ENCODE assay signal across 18 cellular contexts in the genomic region with DNA sequence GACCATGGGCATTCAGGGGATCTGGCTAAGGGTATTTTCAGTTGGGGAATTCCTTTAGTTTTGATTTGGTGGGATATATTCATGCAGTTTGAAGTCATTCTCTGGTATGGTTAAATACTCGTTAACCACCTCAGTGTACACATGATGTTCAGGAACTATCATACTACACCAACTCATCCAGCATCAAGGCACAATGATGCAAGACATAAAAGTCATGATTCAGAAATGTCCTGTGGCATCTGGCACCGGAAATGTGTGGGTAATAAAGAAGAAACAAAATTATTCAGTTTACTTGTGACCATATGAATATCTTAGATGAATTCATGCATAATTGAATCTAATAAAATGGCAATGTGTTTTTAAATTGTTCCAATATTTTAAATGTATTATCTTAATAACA.
A peak's percentile ranks its signal among the peaks of the same experiment; 100 is the strongest.
DNase-seq lines count a peak whose midpoint lies in the region; FAIRE-seq and TF ChIP-seq lines count a peak whose summit lies in the region.
"Had no signal": no experiment of that assay in that cellular context is flagged by ENCODE, and none has a peak within 500 bp of the region (broad histone marks: within the 10 kb centered on the region; RNA-seq: fewer than 3 reads in every experiment).

No MANE protein-coding gene starts in this region.

- no peak for TF ChIP-seq POLR2A in NB4 (IDR thresholded peaks at IDR 0.05; ENCODE audit: extremely low read depth, insufficient read length)

- no peak for FAIRE-seq in urothelium cell line (lab: Jason Lieb, UNC)

- no peaks in the 10 kb centered on the region for H3K9me3 ChIP-seq in Karpas-422 (ENCODE audit: low read length)
- H3K9me3 ChIP-seq: SJCRH30, suprapubic skin had no signal

- DNase-seq in ELR (ENCODE audit: low read depth), result peak; percentile 77
- DNase-seq in NB4 (ENCODE audit: low read depth), result peak; percentile 46
- peak; percentile 31 to 82 for DNase-seq in cardiac fibroblast (ENCODE audit: low read depth in 2 of 2)
- DNase-seq in urothelium cell line (ENCODE audit: low spot score), result peak; percentile 29
- DNase-seq in Karpas-422, result no peak
- DNase-seq in NCI-H1417 treated with DMSO at 0.1 percent for 48 hours (lab: John Stamatoyannopoulos, UW), result no peak
- DNase-seq in NCI-H2107 treated with DMSO at 0.1 percent for 48 hours (lab: John Stamatoyannopoulos, UW; ENCODE audit: unreplicated experiment), result no peak
- DNase-seq: activated CD4-positive, alpha-beta T cell treated with anti-CD3 and anti-CD28 coated beads for 48 hours; activated CD8-positive, alpha-beta memory T cell treated with anti-CD3 and anti-CD28 coated beads, Interleukin-2, amount 50 U/mL, for 4 hours; activated gamma-delta T cell treated with Interleukin-2 at 50 U/mL for 16 hours; CD4-positive, CD25-positive, alpha-beta regulatory T cell; dermis blood vessel endothelial cell; head of caudate nucleus; NCI-H187 treated with DMSO at 0.1 percent for 48 hours; NCI-H510A treated with DMSO at 0.1 percent for 48 hours; nephron progenitor cell; SJCRH30 had no signal

- H3K4me2 ChIP-seq in Karpas-422 (ENCODE audit: low read depth, low read length, poor library complexity, severe bottlenecking), result no peak overlapping the region

- no peaks in the 10 kb centered on the region for H3K4me1 ChIP-seq in Karpas-422 (ENCODE audit: low read length)
- H3K4me1 ChIP-seq: SJCRH30, suprapubic skin had no signal

- no peaks in the 10 kb centered on the region for H3K9me2 ChIP-seq in Karpas-422 (replicated peaks; ENCODE audit: insufficient read depth, low read length)

- no peak overlapping the region for H2AFZ ChIP-seq in Karpas-422 (ENCODE audit: low read length)

- no peak overlapping the region for H3K9ac ChIP-seq in Karpas-422 (ENCODE audit: low read length)

- H3K27me3 ChIP-seq in Karpas-422 (ENCODE audit: low read length), result no peaks in the 10 kb centered on the region
- H3K27me3 ChIP-seq: SJCRH30, suprapubic skin had no signal

- no peaks in the 10 kb centered on the region for H3K79me2 ChIP-seq in Karpas-422 (ENCODE audit: low read length)

- no peaks in the 10 kb centered on the region for H3K36me3 ChIP-seq in Karpas-422 (ENCODE audit: insufficient read depth, low read length)
- H3K36me3 ChIP-seq: SJCRH30, suprapubic skin had no signal

- no peak for TF ChIP-seq CTCF in NB4 (IDR thresholded peaks at IDR 0.05; ENCODE audit: low read depth, low read length)
- no peak for TF ChIP-seq CTCF in cardiac fibroblast (IDR thresholded peaks at IDR 0.05; ENCODE audit: low read depth, low read length)

- H4K20me1 ChIP-seq in Karpas-422 (ENCODE audit: insufficient read depth, low read depth, low read length), result no peaks in the 10 kb centered on the region

- no peak overlapping the region for H3K4me3 ChIP-seq in NB4 (ENCODE audit: low read depth, low read length)
- H3K4me3 ChIP-seq in cardiac fibroblast (replicated peaks in 1 of 2; ENCODE audit: low read depth in 2 of 2, low read length in 2 of 2), result no peak overlapping the region
- no peak overlapping the region for H3K4me3 ChIP-seq in Karpas-422 (ENCODE audit: low read length)
- H3K4me3 ChIP-seq: SJCRH30, suprapubic skin had no signal

- no peak overlapping the region for H3K27ac ChIP-seq in Karpas-422 (ENCODE audit: low read length)
- H3K27ac ChIP-seq: SJCRH30, suprapubic skin had no signal

Comparison
In these comparisons a context has a peak if more than half of its experiments do, and no peak if none do; other contexts are left out.
1. DNase-seq: peak in ELR (single experiment), NB4 (single experiment), cardiac fibroblast (2 of 2) and urothelium cell line (single experiment); none in Karpas-422 (single experiment), NCI-H1417 treated with DMSO at 0.1 percent for 48 hours (single experiment) and NCI-H2107 treated with DMSO at 0.1 percent for 48 hours (single experiment).